Comparison of ENCODE assay signal across 2 cellular contexts in genomic region chr16:53071748-53072301, GRCh38.
TF ChIP-seq lines count a peak whose summit lies in the region.

No MANE protein-coding gene starts in this region.

TF ChIP-seq in IMR-90, 13 proteins besides CTCF, POLR2A, EP300 and RAD21:
- TF ChIP-seq FOS (IDR thresholded peaks at IDR 0.05; ENCODE audit: low read depth, low read length): no peak
- no peak for TF ChIP-seq SMC3 (IDR thresholded peaks at IDR 0.05; ENCODE audit: low read depth, low read length)
- TF ChIP-seq RFX5 (IDR thresholded peaks at IDR 0.05; ENCODE audit: low read depth, low read length): no peak

TF ChIP-seq in endothelial cell of umbilical vein, 7 proteins besides CTCF, POLR2A, EP300 and RAD21:
- TF ChIP-seq EZH2 (IDR thresholded peaks at IDR 0.05; ENCODE audit: borderline replicate concordance, low read depth, low read length, severe bottlenecking): no peak
- no peak for TF ChIP-seq FOS (IDR thresholded peaks at IDR 0.05; ENCODE audit: borderline replicate concordance, insufficient read depth, low read length)
